ENCODE assay signal across 13 cellular contexts in genomic region chr16:85900031-85900792, GRCh38. TPM values are rescaled to one million over a fixed set of nuclear protein-coding genes. Genes with fewer than 3 reads are reported as not detected.
A peak's percentile ranks its signal among the peaks of the same experiment; 100 is the strongest.
DNase-seq lines count a peak whose midpoint lies in the region; ATAC-seq and TF ChIP-seq lines count a peak whose summit lies in the region.
"Had no signal": no experiment of that assay in that cellular context is flagged by ENCODE, and none has a peak within 500 bp of the region (broad histone marks: within the 10 kb centered on the region; RNA-seq: fewer than 3 reads in every experiment).

No MANE protein-coding gene starts in this region.

- peak overlapping the region in 47 of 59 donors; percentile 3 to 67 (median 51) for H3K4me3 ChIP-seq in dorsolateral prefrontal cortex
- H3K4me3 ChIP-seq in skin epidermis: peak overlapping the region in 5 of 7 experiments; percentile 28 to 51 (median 38)

- H3K27ac ChIP-seq in dorsolateral prefrontal cortex (peak overlapping the region in 2 of 59 donors; percentile 12 to 59), skin epidermis (peak overlapping the region in 10 of 21 experiments; percentile 5 to 84 (median 60))
- H3K27ac ChIP-seq: A549, cardiac muscle cell, RWPE1 had no signal

- POLR2A ChIA-PET in WTC11 (lab: Charles Lee): no interaction called here

- no peak for DNase-seq in T-helper 2 cell treated with Interferon-gamma antibody and Interleukin-4, amounts not matched to agents 5 μg/mL and 100 μg/mL, for 36 hours (ENCODE audit: low spot score)
- DNase-seq in T-helper 2 cell (no peak), MV-4-11 (lab: John Stamatoyannopoulos, UW) (peak; percentile 19), dorsolateral prefrontal cortex (no peak), WTC11 (ENCODE audit: low spot score) (no peak), A172 (ENCODE audit: low spot score) (no peak)
- DNase-seq: testis had no signal

- H3K27me3 ChIP-seq in dorsolateral prefrontal cortex: peaks cover 5 to 94% (median 51%) of the 10 kb centered on the region in 45 donors
- H3K27me3 ChIP-seq: testis had no signal

- peaks cover 44% of the 10 kb centered on the region for H3K4me1 Mint-ChIP-seq in T-helper 2 cell treated with Interferon-gamma antibody and Interleukin-4, amounts not matched to agents 5 μg/mL and 100 μg/mL, for 36 hours (ENCODE audit: low read depth)
- H3K4me1 Mint-ChIP-seq in WTC11: peaks cover 4% of the 10 kb centered on the region

- ATAC-seq in WTC11 (no peak), HG03139 (IDR thresholded peaks at IDR 0.05; ENCODE audit: unreplicated experiment) (no peak)
- ATAC-seq: A549, gastroesophageal sphincter had no signal

- peak overlapping the region; percentile 85 for H3K4me3 Mint-ChIP-seq in T-helper 2 cell treated with Interferon-gamma antibody and Interleukin-4, amounts not matched to agents 5 μg/mL and 100 μg/mL, for 36 hours
- H3K4me3 Mint-ChIP-seq in WTC11: no peak overlapping the region

- H3K9me3 Mint-ChIP-seq in T-helper 2 cell treated with Interferon-gamma antibody and Interleukin-4, amounts not matched to agents 5 μg/mL and 100 μg/mL, for 36 hours: no peaks in the 10 kb centered on the region
- H3K9me3 Mint-ChIP-seq in WTC11: no peaks in the 10 kb centered on the region; the same call in none of the 2 replicates

- peaks cover 4% of the 10 kb centered on the region for H3K36me3 Mint-ChIP-seq in T-helper 2 cell treated with Interferon-gamma antibody and Interleukin-4, amounts not matched to agents 5 μg/mL and 100 μg/mL, for 36 hours (ENCODE audit: low read depth)
- H3K36me3 Mint-ChIP-seq in WTC11: no peaks in the 10 kb centered on the region

- CTCF ChIA-PET in WTC11 (lab: Charles Lee): interaction anchor here (3.0 kb wide), 2 partner anchors 79 to 81 kb away, joined by 11 to 16 read pairs; no protein-coding TSS in a partner anchor

- intact Hi-C loops in dorsolateral prefrontal cortex (cut with DNase I): no loop called here

- H3K27ac Mint-ChIP-seq in T-helper 2 cell treated with Interferon-gamma antibody and Interleukin-4, amounts not matched to agents 5 μg/mL and 100 μg/mL, for 36 hours: no peak overlapping the region
- H3K27ac Mint-ChIP-seq in WTC11: no peak overlapping the region

- H3K27me3 Mint-ChIP-seq in T-helper 2 cell treated with Interferon-gamma antibody and Interleukin-4, amounts not matched to agents 5 μg/mL and 100 μg/mL, for 36 hours (ENCODE audit: low read depth): peaks cover 35% of the 10 kb centered on the region
- peaks cover 67% of the 10 kb centered on the region for H3K27me3 Mint-ChIP-seq in WTC11 (ENCODE audit: low read depth)

- TF ChIP-seq CTCF in dorsolateral prefrontal cortex (IDR thresholded peaks at IDR 0.05 in 54 of 56, conservative IDR thresholded peaks at IDR 0.05 in 2 of 56; ENCODE audit: low read depth in 1 of 56, partially characterized antibody in 56 of 56) (no peak), WTC11 (IDR thresholded peaks at IDR 0.05) (no peak)

TF ChIP-seq in WTC11, 78 proteins besides CTCF, POLR2A, EP300 and RAD21:
- no peak for TF ChIP-seq ELF4 (CRISPR knock-in tag; IDR thresholded peaks at IDR 0.05; ENCODE audit: low read depth)
- no peak for TF ChIP-seq IRF2 (CRISPR knock-in tag; IDR thresholded peaks at IDR 0.05; ENCODE audit: borderline replicate concordance, low read depth)

RNA-seq across cellular contexts. Expression of gene IRF8, which starts 1.2 kb away (rescaled TPM):
- total RNA-seq in dorsolateral prefrontal cortex (10 to 100 TPM in 59 of 120 experiments, 1 to 10 TPM in 61; 1.6 to 35.0 (median 9.9) TPM), WTC11 (2021) (1.1 to 1.7 TPM (median 1.3 TPM) in 3 replicates)
- 0.05 and 0.12 TPM in 2 replicates for total RNA-seq in A172 (2014; rRNA removed; shearing (Covaris generic))
